8 cellular contexts compared by ENCODE assay signal in genomic region chr2:112627060-112628040, GRCh38. TPM values are rescaled to one million over a fixed set of nuclear protein-coding genes. Genes with fewer than 3 reads are reported as not detected.
A peak's percentile ranks its signal among the peaks of the same experiment; 100 is the strongest.
DNase-seq lines count a peak whose midpoint lies in the region; ATAC-seq, FAIRE-seq and TF ChIP-seq lines count a peak whose summit lies in the region.

No MANE protein-coding gene starts in this region.

- no peak for TF ChIP-seq POLR2A in NB4 (IDR thresholded peaks at IDR 0.05; ENCODE audit: extremely low read depth, insufficient read length)
- no peak for TF ChIP-seq POLR2A in K562 (conservative IDR thresholded peaks at IDR 0.05)

- peak overlapping the region; percentile 29 for H3K4me2 ChIP-seq in K562 (ENCODE audit: insufficient read depth, low read length)

- intact Hi-C loops in K562 (cut with micrococcal nuclease), result loop anchor here (2.0 kb wide), 2 partner anchors 17 to 63 kb away; partner anchors contain the start of gene SLC20A1

- no peaks in the 10 kb centered on the region for H3K27me3 ChIP-seq in K562 (ENCODE audit: control insufficient read depth in 2 of 2, insufficient read depth in 2 of 2, low read length in 2 of 2)

- BruUV-seq in K562 (replicated peaks; lab: Mats Ljungman, UMichigan), result no TSS peak

- no peaks in the 10 kb centered on the region for H3K9me3 ChIP-seq in K562 (replicated peaks; ENCODE audit: control insufficient read depth, insufficient read depth, low read depth, low read length)

- peak overlapping the region in 1 of 2 experiments; percentile 57; a peak in 1 of 4 replicates for H3K9ac ChIP-seq in K562 (ENCODE audit: insufficient read depth in 1 of 2, low read depth in 2 of 2, low read length in 2 of 2)

- TF ChIP-seq RAD21 in K562 (CRISPR knock-in tag; conservative IDR thresholded peaks at IDR 0.05 in 1 of 2, IDR thresholded peaks at IDR 0.05 in 1 of 2), result no peak; a peak in 1 of 4 replicates

- no peak; the same call in 1 of the 2 replicates for TF ChIP-seq EP300 in K562 (IDR thresholded peaks at IDR 0.05; ENCODE audit: low read length)

- WGBS in K562 (ENCODE audit: insufficient coverage, low coverage, missing lambda C conversion rate), result 24% methylated on average over 10 of the region's 10 CpGs

- ATAC-seq in K562 (peak; percentile 10; the same call in 2 of the 3 replicates), GM21526 (IDR thresholded peaks at IDR 0.05; ENCODE audit: low FRiP score, unreplicated experiment) (no peak)

- DNase-seq in CD1c-positive myeloid dendritic cell (ENCODE audit: extremely low spot score), result peak; percentile 73
- DNase-seq in NB4 (ENCODE audit: low read depth), result peak; percentile 96
- peak in 1 of 4 experiments; percentile 53 for DNase-seq in K562 (ENCODE audit: extremely low read depth in 1 of 4, low spot score in 3 of 4)
- DNase-seq in kidney tubule cell (ENCODE audit: low spot score), result peak; percentile 95
- DNase-seq in stimulated activated CD4-positive, alpha-beta T cell treated with anti-CD3 and anti-CD28 coated beads, Interleukin-15, amount 100 ng/mL, for 24 hours, result no peak
- no peak for DNase-seq in NCI-H187 (lab: John Stamatoyannopoulos, UW)

- peak overlapping the region; percentile 47 for H3K4me3 ChIP-seq in NB4 (ENCODE audit: low read depth, low read length)
- H3K4me3 ChIP-seq in K562, result no peak overlapping the region

- peak overlapping the region; percentile 87 for H2AFZ ChIP-seq in K562 (ENCODE audit: low read depth, low read length)

- H3K79me2 ChIP-seq in K562 (ENCODE audit: control insufficient read depth, insufficient read depth, low read length), result no peaks in the 10 kb centered on the region

- TF ChIP-seq CTCF in NB4 (IDR thresholded peaks at IDR 0.05; ENCODE audit: low read depth, low read length) (no peak), K562 (IDR thresholded peaks at IDR 0.05 in 2 of 3, conservative IDR thresholded peaks at IDR 0.05 in 1 of 3; ENCODE audit: insufficient read depth in 2 of 3, low read depth in 1 of 3, low read length in 3 of 3) (no peak)

- peak overlapping the region; percentile 37; the same call in 1 of the 3 replicates for H3K27ac ChIP-seq in K562 (ENCODE audit: extremely low read depth, low read depth, low read length)
- peak overlapping the region; percentile 41 for H3K27ac ChIP-seq in temporal lobe (ENCODE audit: low read depth, low read length)

- no peaks in the 10 kb centered on the region for H3K9me1 ChIP-seq in K562 (ENCODE audit: control insufficient read depth, insufficient read depth, low read length)

- no peaks in the 10 kb centered on the region for H4K20me1 ChIP-seq in K562 (replicated peaks; ENCODE audit: control insufficient read depth, insufficient read depth, low read length)

- peak; percentile 29 for FAIRE-seq in K562 (lab: Jason Lieb, UNC)

- CTCF ChIA-PET in K562 (lab: Yijun Ruan, JAX; ENCODE audit: low intra/inter-chr PET ratio), result interaction anchor here (0.9 to 4.2 kb wide), 3 partner anchors 98 to 257 kb away, joined by 3 to 48 read pairs (median 3); no protein-coding TSS in a partner anchor

- POLR2A ChIA-PET in K562 (lab: Yijun Ruan, JAX), result interaction anchor here (0.7 to 1.3 kb wide), 8 partner anchors 8 to 118 kb away, joined by 3 to 6 read pairs (median 3); no protein-coding TSS in a partner anchor

- peaks cover 15 to 53% of the 10 kb centered on the region in 2 experiments for H3K4me1 ChIP-seq in K562 (replicated peaks in 1 of 2; ENCODE audit: control insufficient read depth in 2 of 2, insufficient read depth in 2 of 2, low read length in 2 of 2)

- H3K36me3 ChIP-seq in K562 (ENCODE audit: control insufficient read depth, insufficient read depth, low read length), result no peaks in the 10 kb centered on the region

- in situ Hi-C loops in K562 (cut with MboI), result loop anchor here (5.0 kb wide), 1 partner anchor 100 kb away; no protein-coding TSS in a partner anchor

TF ChIP-seq in K562, 482 proteins besides CTCF, POLR2A, EP300 and RAD21 (continues in another document):
- TF ChIP-seq CEBPG (CRISPR knock-in tag; IDR thresholded peaks at IDR 0.05) (peak; percentile 44; the same call in 1 of the 2 replicates), CEBPG (tag; conservative IDR thresholded peaks at IDR 0.05 in 1 of 2, IDR thresholded peaks at IDR 0.05 in 1 of 2) (peak; percentile 57 to 93), DACH1 (IDR thresholded peaks at IDR 0.05; ENCODE audit: partially characterized antibody) (peak; percentile 100), MEF2D (tag; conservative IDR thresholded peaks at IDR 0.05; ENCODE audit: low read depth) (no peak), RFX1 (IDR thresholded peaks at IDR 0.05) (no peak), RBFOX2 (IDR thresholded peaks at IDR 0.05; ENCODE audit: low read depth, low read length) (no peak), NR4A1 (CRISPR knock-in tag; IDR thresholded peaks at IDR 0.05) (no peak), NR4A1 (tag; IDR thresholded peaks at IDR 0.05) (0 out of 2 replicates have a peak, but pooled peaks have one; percentile 18), NR1H2 (CRISPR knock-in tag; IDR thresholded peaks at IDR 0.05) (no peak), CEBPB (tag; IDR thresholded peaks at IDR 0.05) (peak; percentile 70), GATA2 (CRISPR knock-in tag; IDR thresholded peaks at IDR 0.05) (peak; percentile 44), ZNF584 (CRISPR knock-in tag; IDR thresholded peaks at IDR 0.05; ENCODE audit: low read depth) (peak; percentile 63; the same call in 1 of the 2 replicates), NR2C2 (CRISPR knock-in tag; IDR thresholded peaks at IDR 0.05) (no peak), NR2C2 (tag; IDR thresholded peaks at IDR 0.05) (peak; percentile 8; the same call in 1 of the 2 replicates), ZNF589 (CRISPR knock-in tag; IDR thresholded peaks at IDR 0.05; ENCODE audit: low read depth) (peak; percentile 41; the same call in 1 of the 2 replicates), ZNF280A (IDR thresholded peaks at IDR 0.05; ENCODE audit: low read depth, partially characterized antibody) (no peak)

RNA-seq across cellular contexts. Expression of gene SLC20A1, which starts 18.4 kb away (rescaled TPM):
- 495 and 804 TPM in 2 replicates for total RNA-seq in K562 (2011; cell fraction: chromatin; rRNA removed; ENCODE audit: low replicate concordance)
- 263 and 289 TPM in 2 replicates for total RNA-seq in K562 (2011; cell fraction: nucleolus; rRNA removed)
- total RNA-seq in K562 (2011; cell fraction: nucleoplasm; rRNA removed), result 478 and 674 TPM in 2 replicates
- total RNA-seq in K562 (2014; rRNA removed), result 64.7 and 66.0 TPM in 2 replicates
- 95.1 and 111 TPM in 2 replicates for total RNA-seq in K562 (2014; rRNA removed; fragmentation: Illumina TruSeq; extraction: Trizol)
- 66.8 and 68.9 TPM in 2 replicates for total RNA-seq in K562 (2015; rRNA removed; fragmentation: Illumina TruSeq; extraction: Trizol)
- total RNA-seq in K562 (2021), result 123 and 136 TPM in 2 replicates
- 101 and 150 TPM in 2 replicates for polyA plus RNA-seq in K562 (2011; rRNA removed)
- 105 and 114 TPM in 2 replicates for polyA plus RNA-seq in K562 (2011; cell fraction: cytosol; rRNA removed)
- 166 and 277 TPM in 2 replicates for polyA plus RNA-seq in K562 (2011; cell fraction: nucleus; rRNA removed)
- polyA plus RNA-seq in K562 (2012), result 55.6 and 102 TPM in 2 replicates
- 85.8 and 87.8 TPM in 2 replicates for polyA plus RNA-seq in K562 (2014; fragmentation: Illumina TruSeq; extraction: Trizol)
- 10 to 100 TPM; 53.8 to 56.1 TPM for polyA plus RNA-seq in K562 (2014; fragmentation: Nextera tagmentation; extraction: Ambion mirVana)
- 74.7 and 77.3 TPM in 2 replicates for polyA plus RNA-seq in K562 (2014; rRNA removed)
- 151 and 243 TPM in 2 replicates for polyA minus RNA-seq in K562 (2011; rRNA and poly(A)+ RNA removed)
- 79.2 and 124 TPM in 2 replicates for polyA minus RNA-seq in K562 (2011; cell fraction: cytosol; rRNA and poly(A)+ RNA removed)
- polyA minus RNA-seq in K562 (2011; cell fraction: nucleus; rRNA and poly(A)+ RNA removed), result 120 and 135 TPM in 2 replicates
- total RNA-seq in temporal lobe, result 31.5 TPM

RNA-seq across cellular contexts. Expression of gene CHCHD5, which starts 42.9 kb away (rescaled TPM):
- total RNA-seq in K562 (2011; cell fraction: chromatin; rRNA removed; ENCODE audit: low replicate concordance), result 7.9 and 16.5 TPM in 2 replicates
- total RNA-seq in K562 (2011; cell fraction: nucleolus; rRNA removed), result 11.1 and 12.7 TPM in 2 replicates
- total RNA-seq in K562 (2011; cell fraction: nucleoplasm; rRNA removed), result 13.7 and 16.6 TPM in 2 replicates
- 33.4 and 61.2 TPM in 2 replicates for total RNA-seq in K562 (2014; rRNA removed)
- total RNA-seq in K562 (2014; rRNA removed; fragmentation: Illumina TruSeq; extraction: Trizol), result 5.7 and 7.4 TPM in 2 replicates
- total RNA-seq in K562 (2015; rRNA removed; fragmentation: Illumina TruSeq; extraction: Trizol), result 25.8 and 29.4 TPM in 2 replicates
- total RNA-seq in K562 (2021), result 42.9 and 55.3 TPM in 2 replicates
- 16.4 and 21.9 TPM in 2 replicates for polyA plus RNA-seq in K562 (2011; rRNA removed)
- 36.1 and 82.6 TPM in 2 replicates for polyA plus RNA-seq in K562 (2011; cell fraction: cytosol; rRNA removed)
- polyA plus RNA-seq in K562 (2011; cell fraction: nucleus; rRNA removed), result 16.0 and 28.0 TPM in 2 replicates
- 66.1 and 68.6 TPM in 2 replicates for polyA plus RNA-seq in K562 (2012)
- 21.0 and 45.8 TPM in 2 replicates for polyA plus RNA-seq in K562 (2014; fragmentation: Illumina TruSeq; extraction: Trizol)
- 10 to 100 TPM; 56.0 to 79.3 TPM for polyA plus RNA-seq in K562 (2014; fragmentation: Nextera tagmentation; extraction: Ambion mirVana)
- polyA plus RNA-seq in K562 (2014; rRNA removed), result 42.4 and 61.3 TPM in 2 replicates
- 2.9 and 3.0 TPM in 2 replicates for polyA minus RNA-seq in K562 (2011; rRNA and poly(A)+ RNA removed)
- 8.4 and 11.6 TPM in 2 replicates for polyA minus RNA-seq in K562 (2011; cell fraction: cytosol; rRNA and poly(A)+ RNA removed)
- polyA minus RNA-seq in K562 (2011; cell fraction: nucleus; rRNA and poly(A)+ RNA removed), result 3.5 and 6.0 TPM in 2 replicates
- total RNA-seq in temporal lobe, result 5.4 TPM

Comparison
In these comparisons a context has a peak if more than half of its experiments do, and no peak if none do; other contexts are left out.
1. DNase-seq: peak in CD1c-positive myeloid dendritic cell (single experiment), NB4 (single experiment) and kidney tubule cell (single experiment); none in stimulated activated CD4-positive, alpha-beta T cell treated with anti-CD3 and anti-CD28 coated beads, Interleukin-15, amount 100 ng/mL, for 24 hours (single experiment) and NCI-H187 (0 of 2).